In the genomic region with DNA sequence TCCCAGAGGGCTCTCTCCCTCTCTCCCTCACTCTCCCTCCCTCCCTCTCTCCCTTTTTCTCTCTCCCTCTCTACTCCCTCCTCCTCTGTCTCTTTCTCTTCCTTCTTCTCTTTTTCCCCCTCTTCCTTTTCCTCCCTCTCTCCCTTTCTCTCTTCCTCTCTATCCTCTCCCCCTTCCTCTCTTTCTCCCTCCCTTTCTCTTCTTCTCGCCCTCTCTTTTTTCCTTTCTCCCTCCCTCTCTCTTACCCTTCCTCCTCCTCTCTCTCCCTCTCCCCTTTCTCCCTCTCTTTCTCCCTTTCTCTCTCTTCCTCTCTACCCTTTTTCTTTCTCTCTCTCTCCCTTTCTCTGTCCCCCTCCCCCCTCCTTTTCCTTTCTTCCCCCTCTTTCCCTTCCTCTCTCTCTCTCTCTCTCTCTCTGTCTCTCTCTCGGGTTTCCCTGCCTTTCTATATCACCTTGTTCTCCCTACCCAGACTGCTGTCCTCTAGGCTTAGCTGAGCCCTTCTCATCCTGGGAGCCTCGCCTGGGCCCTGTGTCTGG, we compare ENCODE assay signal across 2 cellular contexts.
TF ChIP-seq lines count a peak whose summit lies in the region.

No MANE protein-coding gene starts in this region.

TF ChIP-seq in GM23338, 12 proteins besides CTCF, POLR2A, EP300 and RAD21 (continued from another document):
- TF ChIP-seq, protein P1, sequence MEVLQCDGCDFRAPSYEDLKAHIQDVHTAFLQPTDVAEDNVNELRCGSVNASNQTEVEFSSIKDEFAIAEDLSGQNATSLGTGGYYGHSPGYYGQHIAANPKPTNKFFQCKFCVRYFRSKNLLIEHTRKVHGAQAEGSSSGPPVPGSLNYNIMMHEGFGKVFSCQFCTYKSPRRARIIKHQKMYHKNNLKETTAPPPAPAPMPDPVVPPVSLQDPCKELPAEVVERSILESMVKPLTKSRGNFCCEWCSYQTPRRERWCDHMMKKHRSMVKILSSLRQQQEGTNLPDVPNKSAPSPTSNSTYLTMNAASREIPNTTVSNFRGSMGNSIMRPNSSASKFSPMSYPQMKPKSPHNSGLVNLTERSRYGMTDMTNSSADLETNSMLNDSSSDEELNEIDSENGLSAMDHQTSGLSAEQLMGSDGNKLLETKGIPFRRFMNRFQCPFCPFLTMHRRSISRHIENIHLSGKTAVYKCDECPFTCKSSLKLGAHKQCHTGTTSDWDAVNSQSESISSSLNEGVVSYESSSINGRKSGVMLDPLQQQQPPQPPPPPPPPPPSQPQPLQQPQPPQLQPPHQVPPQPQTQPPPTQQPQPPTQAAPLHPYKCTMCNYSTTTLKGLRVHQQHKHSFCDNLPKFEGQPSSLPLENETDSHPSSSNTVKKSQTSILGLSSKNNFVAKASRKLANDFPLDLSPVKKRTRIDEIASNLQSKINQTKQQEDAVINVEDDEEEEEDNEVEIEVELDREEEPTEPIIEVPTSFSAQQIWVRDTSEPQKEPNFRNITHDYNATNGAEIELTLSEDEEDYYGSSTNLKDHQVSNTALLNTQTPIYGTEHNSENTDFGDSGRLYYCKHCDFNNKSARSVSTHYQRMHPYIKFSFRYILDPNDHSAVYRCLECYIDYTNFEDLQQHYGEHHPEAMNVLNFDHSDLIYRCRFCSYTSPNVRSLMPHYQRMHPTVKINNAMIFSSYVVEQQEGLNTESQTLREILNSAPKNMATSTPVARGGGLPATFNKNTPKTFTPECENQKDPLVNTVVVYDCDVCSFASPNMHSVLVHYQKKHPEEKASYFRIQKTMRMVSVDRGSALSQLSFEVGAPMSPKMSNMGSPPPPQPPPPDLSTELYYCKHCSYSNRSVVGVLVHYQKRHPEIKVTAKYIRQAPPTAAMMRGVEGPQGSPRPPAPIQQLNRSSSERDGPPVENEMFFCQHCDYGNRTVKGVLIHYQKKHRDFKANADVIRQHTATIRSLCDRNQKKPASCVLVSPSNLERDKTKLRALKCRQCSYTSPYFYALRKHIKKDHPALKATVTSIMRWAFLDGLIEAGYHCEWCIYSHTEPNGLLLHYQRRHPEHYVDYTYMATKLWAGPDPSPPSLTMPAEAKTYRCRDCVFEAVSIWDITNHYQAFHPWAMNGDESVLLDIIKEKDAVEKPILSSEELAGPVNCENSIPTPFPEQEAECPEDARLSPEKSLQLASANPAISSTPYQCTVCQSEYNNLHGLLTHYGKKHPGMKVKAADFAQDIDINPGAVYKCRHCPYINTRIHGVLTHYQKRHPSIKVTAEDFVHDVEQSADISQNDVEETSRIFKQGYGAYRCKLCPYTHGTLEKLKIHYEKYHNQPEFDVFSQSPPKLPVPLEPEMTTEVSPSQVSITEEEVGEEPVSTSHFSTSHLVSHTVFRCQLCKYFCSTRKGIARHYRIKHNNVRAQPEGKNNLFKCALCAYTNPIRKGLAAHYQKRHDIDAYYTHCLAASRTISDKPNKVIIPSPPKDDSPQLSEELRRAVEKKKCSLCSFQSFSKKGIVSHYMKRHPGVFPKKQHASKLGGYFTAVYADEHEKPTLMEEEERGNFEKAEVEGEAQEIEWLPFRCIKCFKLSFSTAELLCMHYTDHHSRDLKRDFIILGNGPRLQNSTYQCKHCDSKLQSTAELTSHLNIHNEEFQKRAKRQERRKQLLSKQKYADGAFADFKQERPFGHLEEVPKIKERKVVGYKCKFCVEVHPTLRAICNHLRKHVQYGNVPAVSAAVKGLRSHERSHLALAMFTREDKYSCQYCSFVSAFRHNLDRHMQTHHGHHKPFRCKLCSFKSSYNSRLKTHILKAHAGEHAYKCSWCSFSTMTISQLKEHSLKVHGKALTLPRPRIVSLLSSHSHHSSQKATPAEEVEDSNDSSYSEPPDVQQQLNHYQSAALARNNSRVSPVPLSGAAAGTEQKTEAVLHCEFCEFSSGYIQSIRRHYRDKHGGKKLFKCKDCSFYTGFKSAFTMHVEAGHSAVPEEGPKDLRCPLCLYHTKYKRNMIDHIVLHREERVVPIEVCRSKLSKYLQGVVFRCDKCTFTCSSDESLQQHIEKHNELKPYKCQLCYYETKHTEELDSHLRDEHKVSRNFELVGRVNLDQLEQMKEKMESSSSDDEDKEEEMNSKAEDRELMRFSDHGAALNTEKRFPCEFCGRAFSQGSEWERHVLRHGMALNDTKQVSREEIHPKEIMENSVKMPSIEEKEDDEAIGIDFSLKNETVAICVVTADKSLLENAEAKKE (CRISPR knock-in tag; IDR thresholded peaks at IDR 0.05) = no peak
- TF ChIP-seq POLR2AphosphoS5 (IDR thresholded peaks at IDR 0.05; ENCODE audit: low read depth) (no peak), STAT1 (IDR thresholded peaks at IDR 0.05; ENCODE audit: unreplicated experiment) (no peak), ZNF331 (CRISPR knock-in tag; IDR thresholded peaks at IDR 0.05; ENCODE audit: low read depth) (no peak)

TF ChIP-seq in neural cell, 6 proteins besides CTCF, POLR2A, EP300 and RAD21:
- TF ChIP-seq, protein P2, sequence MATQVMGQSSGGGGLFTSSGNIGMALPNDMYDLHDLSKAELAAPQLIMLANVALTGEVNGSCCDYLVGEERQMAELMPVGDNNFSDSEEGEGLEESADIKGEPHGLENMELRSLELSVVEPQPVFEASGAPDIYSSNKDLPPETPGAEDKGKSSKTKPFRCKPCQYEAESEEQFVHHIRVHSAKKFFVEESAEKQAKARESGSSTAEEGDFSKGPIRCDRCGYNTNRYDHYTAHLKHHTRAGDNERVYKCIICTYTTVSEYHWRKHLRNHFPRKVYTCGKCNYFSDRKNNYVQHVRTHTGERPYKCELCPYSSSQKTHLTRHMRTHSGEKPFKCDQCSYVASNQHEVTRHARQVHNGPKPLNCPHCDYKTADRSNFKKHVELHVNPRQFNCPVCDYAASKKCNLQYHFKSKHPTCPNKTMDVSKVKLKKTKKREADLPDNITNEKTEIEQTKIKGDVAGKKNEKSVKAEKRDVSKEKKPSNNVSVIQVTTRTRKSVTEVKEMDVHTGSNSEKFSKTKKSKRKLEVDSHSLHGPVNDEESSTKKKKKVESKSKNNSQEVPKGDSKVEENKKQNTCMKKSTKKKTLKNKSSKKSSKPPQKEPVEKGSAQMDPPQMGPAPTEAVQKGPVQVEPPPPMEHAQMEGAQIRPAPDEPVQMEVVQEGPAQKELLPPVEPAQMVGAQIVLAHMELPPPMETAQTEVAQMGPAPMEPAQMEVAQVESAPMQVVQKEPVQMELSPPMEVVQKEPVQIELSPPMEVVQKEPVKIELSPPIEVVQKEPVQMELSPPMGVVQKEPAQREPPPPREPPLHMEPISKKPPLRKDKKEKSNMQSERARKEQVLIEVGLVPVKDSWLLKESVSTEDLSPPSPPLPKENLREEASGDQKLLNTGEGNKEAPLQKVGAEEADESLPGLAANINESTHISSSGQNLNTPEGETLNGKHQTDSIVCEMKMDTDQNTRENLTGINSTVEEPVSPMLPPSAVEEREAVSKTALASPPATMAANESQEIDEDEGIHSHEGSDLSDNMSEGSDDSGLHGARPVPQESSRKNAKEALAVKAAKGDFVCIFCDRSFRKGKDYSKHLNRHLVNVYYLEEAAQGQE (IDR thresholded peaks at IDR 0.05; ENCODE audit: borderline replicate concordance) = no peak
- TF ChIP-seq TAF1 (IDR thresholded peaks at IDR 0.05; ENCODE audit: low read depth) = no peak
- TF ChIP-seq SMC3 (conservative IDR thresholded peaks at IDR 0.05; ENCODE audit: poor library complexity) = no peak
TF ChIP-seq in neural cell: peak in this region for 0.
